1 cellular context compared by ENCODE assay signal in genomic region chr9:124128568-124128967, GRCh38.
TF ChIP-seq lines count a peak whose summit lies in the region.

No MANE protein-coding gene starts in this region.

TF ChIP-seq in GM23338, 12 proteins besides CTCF, POLR2A, EP300 and RAD21 (continued from another document):
- TF ChIP-seq, protein P1, sequence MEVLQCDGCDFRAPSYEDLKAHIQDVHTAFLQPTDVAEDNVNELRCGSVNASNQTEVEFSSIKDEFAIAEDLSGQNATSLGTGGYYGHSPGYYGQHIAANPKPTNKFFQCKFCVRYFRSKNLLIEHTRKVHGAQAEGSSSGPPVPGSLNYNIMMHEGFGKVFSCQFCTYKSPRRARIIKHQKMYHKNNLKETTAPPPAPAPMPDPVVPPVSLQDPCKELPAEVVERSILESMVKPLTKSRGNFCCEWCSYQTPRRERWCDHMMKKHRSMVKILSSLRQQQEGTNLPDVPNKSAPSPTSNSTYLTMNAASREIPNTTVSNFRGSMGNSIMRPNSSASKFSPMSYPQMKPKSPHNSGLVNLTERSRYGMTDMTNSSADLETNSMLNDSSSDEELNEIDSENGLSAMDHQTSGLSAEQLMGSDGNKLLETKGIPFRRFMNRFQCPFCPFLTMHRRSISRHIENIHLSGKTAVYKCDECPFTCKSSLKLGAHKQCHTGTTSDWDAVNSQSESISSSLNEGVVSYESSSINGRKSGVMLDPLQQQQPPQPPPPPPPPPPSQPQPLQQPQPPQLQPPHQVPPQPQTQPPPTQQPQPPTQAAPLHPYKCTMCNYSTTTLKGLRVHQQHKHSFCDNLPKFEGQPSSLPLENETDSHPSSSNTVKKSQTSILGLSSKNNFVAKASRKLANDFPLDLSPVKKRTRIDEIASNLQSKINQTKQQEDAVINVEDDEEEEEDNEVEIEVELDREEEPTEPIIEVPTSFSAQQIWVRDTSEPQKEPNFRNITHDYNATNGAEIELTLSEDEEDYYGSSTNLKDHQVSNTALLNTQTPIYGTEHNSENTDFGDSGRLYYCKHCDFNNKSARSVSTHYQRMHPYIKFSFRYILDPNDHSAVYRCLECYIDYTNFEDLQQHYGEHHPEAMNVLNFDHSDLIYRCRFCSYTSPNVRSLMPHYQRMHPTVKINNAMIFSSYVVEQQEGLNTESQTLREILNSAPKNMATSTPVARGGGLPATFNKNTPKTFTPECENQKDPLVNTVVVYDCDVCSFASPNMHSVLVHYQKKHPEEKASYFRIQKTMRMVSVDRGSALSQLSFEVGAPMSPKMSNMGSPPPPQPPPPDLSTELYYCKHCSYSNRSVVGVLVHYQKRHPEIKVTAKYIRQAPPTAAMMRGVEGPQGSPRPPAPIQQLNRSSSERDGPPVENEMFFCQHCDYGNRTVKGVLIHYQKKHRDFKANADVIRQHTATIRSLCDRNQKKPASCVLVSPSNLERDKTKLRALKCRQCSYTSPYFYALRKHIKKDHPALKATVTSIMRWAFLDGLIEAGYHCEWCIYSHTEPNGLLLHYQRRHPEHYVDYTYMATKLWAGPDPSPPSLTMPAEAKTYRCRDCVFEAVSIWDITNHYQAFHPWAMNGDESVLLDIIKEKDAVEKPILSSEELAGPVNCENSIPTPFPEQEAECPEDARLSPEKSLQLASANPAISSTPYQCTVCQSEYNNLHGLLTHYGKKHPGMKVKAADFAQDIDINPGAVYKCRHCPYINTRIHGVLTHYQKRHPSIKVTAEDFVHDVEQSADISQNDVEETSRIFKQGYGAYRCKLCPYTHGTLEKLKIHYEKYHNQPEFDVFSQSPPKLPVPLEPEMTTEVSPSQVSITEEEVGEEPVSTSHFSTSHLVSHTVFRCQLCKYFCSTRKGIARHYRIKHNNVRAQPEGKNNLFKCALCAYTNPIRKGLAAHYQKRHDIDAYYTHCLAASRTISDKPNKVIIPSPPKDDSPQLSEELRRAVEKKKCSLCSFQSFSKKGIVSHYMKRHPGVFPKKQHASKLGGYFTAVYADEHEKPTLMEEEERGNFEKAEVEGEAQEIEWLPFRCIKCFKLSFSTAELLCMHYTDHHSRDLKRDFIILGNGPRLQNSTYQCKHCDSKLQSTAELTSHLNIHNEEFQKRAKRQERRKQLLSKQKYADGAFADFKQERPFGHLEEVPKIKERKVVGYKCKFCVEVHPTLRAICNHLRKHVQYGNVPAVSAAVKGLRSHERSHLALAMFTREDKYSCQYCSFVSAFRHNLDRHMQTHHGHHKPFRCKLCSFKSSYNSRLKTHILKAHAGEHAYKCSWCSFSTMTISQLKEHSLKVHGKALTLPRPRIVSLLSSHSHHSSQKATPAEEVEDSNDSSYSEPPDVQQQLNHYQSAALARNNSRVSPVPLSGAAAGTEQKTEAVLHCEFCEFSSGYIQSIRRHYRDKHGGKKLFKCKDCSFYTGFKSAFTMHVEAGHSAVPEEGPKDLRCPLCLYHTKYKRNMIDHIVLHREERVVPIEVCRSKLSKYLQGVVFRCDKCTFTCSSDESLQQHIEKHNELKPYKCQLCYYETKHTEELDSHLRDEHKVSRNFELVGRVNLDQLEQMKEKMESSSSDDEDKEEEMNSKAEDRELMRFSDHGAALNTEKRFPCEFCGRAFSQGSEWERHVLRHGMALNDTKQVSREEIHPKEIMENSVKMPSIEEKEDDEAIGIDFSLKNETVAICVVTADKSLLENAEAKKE (CRISPR knock-in tag; IDR thresholded peaks at IDR 0.05) = no peak
- TF ChIP-seq STAT1 (IDR thresholded peaks at IDR 0.05; ENCODE audit: unreplicated experiment) = no peak
- TF ChIP-seq, protein P2, sequence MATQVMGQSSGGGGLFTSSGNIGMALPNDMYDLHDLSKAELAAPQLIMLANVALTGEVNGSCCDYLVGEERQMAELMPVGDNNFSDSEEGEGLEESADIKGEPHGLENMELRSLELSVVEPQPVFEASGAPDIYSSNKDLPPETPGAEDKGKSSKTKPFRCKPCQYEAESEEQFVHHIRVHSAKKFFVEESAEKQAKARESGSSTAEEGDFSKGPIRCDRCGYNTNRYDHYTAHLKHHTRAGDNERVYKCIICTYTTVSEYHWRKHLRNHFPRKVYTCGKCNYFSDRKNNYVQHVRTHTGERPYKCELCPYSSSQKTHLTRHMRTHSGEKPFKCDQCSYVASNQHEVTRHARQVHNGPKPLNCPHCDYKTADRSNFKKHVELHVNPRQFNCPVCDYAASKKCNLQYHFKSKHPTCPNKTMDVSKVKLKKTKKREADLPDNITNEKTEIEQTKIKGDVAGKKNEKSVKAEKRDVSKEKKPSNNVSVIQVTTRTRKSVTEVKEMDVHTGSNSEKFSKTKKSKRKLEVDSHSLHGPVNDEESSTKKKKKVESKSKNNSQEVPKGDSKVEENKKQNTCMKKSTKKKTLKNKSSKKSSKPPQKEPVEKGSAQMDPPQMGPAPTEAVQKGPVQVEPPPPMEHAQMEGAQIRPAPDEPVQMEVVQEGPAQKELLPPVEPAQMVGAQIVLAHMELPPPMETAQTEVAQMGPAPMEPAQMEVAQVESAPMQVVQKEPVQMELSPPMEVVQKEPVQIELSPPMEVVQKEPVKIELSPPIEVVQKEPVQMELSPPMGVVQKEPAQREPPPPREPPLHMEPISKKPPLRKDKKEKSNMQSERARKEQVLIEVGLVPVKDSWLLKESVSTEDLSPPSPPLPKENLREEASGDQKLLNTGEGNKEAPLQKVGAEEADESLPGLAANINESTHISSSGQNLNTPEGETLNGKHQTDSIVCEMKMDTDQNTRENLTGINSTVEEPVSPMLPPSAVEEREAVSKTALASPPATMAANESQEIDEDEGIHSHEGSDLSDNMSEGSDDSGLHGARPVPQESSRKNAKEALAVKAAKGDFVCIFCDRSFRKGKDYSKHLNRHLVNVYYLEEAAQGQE (IDR thresholded peaks at IDR 0.05; ENCODE audit: unreplicated experiment) = no peak
